Comparison of ENCODE assay signal across 9 cellular contexts in the genomic region with DNA sequence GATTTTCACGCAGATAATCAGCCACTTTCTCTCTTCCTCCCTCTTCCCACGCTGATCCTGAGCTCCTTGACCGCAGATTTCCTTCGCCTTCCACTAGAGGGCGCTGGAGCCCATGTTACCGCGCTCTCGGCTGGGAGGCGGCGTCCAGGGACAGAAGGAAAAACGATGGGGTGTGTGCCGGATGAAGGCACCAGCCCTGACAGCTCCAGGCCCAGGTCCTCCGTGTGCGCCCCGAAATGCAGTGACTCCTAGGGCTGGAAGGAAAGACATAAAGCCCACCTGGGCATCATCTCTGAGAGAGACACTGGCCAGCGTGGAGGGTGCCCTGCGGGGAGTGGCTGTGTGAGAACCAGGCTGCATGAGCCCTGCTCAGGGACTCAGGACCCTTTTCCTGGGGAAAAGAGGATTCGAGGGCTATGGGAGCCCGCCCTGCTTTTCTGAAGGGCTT. TPM values are rescaled to one million over a fixed set of nuclear protein-coding genes. Genes with fewer than 3 reads are reported as not detected.
DNase-seq lines count a peak whose midpoint lies in the region; ATAC-seq and TF ChIP-seq lines count a peak whose summit lies in the region.
"Had no signal": no experiment of that assay in that cellular context is flagged by ENCODE, and none has a peak within 500 bp of the region (broad histone marks: within the 10 kb centered on the region; RNA-seq: fewer than 3 reads in every experiment).

No MANE protein-coding gene starts in this region.

- WGBS in adrenal gland, 4 donors = 10 to 13% (median 12%) methylated on average over 15 to 19 of the region's 19 CpGs
- WGBS in psoas muscle, 3 donors = 6 to 7% (median 6%) methylated on average over 19 of the region's 19 CpGs

- H3K4me1 ChIP-seq in RWPE2 (ENCODE audit: insufficient read depth, poor library complexity, severe bottlenecking) (no peaks in the 10 kb centered on the region), adrenal gland (replicated peaks in 1 of 2) (no peaks in the 10 kb centered on the region), left ventricle myocardium inferior (peaks cover 7% of the 10 kb centered on the region), psoas muscle (no peaks in the 10 kb centered on the region)

- H3K9me3 ChIP-seq in RWPE2 (ENCODE audit: severe bottlenecking) = no peaks in the 10 kb centered on the region
- no peaks in the 10 kb centered on the region for H3K9me3 ChIP-seq in adrenal gland (replicated peaks in 1 of 3)
- H3K9me3 ChIP-seq in left ventricle myocardium inferior (replicated peaks) = no peaks in the 10 kb centered on the region
- H3K9me3 ChIP-seq in psoas muscle = no peaks in the 10 kb centered on the region

- DNase-seq in Caki2 (ENCODE audit: low read depth) (peak; percentile 58), LNCaP clone FGC (ENCODE audit: low read depth) (no peak), RWPE2 (ENCODE audit: low spot score) (no peak), adrenal gland (peak; percentile 55 to 81 (median 62)), left ventricle myocardium inferior (peak; percentile 55), psoas muscle (peak; percentile 62 to 79), GF-D8 (lab: John Stamatoyannopoulos, UW) (no peak)
- DNase-seq: activated B cell treated with CpG ODN at 0.5 μM for 24 hours had no signal

- H3K27me3 ChIP-seq in RWPE2 (ENCODE audit: insufficient read depth, poor library complexity, severe bottlenecking) (peaks cover 11% of the 10 kb centered on the region), adrenal gland (peaks cover 5% of the 10 kb centered on the region), left ventricle myocardium inferior (ENCODE audit: low read depth) (peaks cover 10% of the 10 kb centered on the region), psoas muscle (ENCODE audit: insufficient read depth in 3 of 3, low read length in 2 of 3) (peaks cover 0 to 4% (median 0%) of the 10 kb centered on the region in 3 donors)

- TF ChIP-seq CTCF in LNCaP clone FGC (IDR thresholded peaks at IDR 0.05; ENCODE audit: control insufficient read depth, extremely low read depth, insufficient read depth) = peak; percentile 99
- TF ChIP-seq CTCF in RWPE2 (IDR thresholded peaks at IDR 0.05; ENCODE audit: poor library complexity, severe bottlenecking) = peak; percentile 89
- peak; percentile 69 to 90 (median 84) for TF ChIP-seq CTCF in adrenal gland (IDR thresholded peaks at IDR 0.05)
- TF ChIP-seq CTCF in left ventricle myocardium inferior (IDR thresholded peaks at IDR 0.05; ENCODE audit: borderline replicate concordance) = peak; percentile 90
- peak; percentile 92 for TF ChIP-seq CTCF in psoas muscle (IDR thresholded peaks at IDR 0.05)

- H3K4me3 ChIP-seq in LNCaP clone FGC (ENCODE audit: low read depth, low read length) = no peak overlapping the region
- no peak overlapping the region for H3K4me3 ChIP-seq in RWPE2 (ENCODE audit: severe bottlenecking)
- no peak overlapping the region for H3K4me3 ChIP-seq in adrenal gland
- H3K4me3 ChIP-seq in left ventricle myocardium inferior = no peak overlapping the region
- no peak overlapping the region for H3K4me3 ChIP-seq in psoas muscle

- H3K27ac ChIP-seq in RWPE2 (ENCODE audit: poor library complexity, severe bottlenecking) (no peak overlapping the region), adrenal gland (no peak overlapping the region), left ventricle myocardium inferior (replicated peaks) (no peak overlapping the region), psoas muscle (no peak overlapping the region)

- peak; percentile 75 for ATAC-seq in GM21526 (IDR thresholded peaks at IDR 0.05; ENCODE audit: low FRiP score, unreplicated experiment)
- ATAC-seq in RWPE2 (ENCODE audit: low read depth) = peak; percentile 87
- ATAC-seq in psoas muscle = peak; percentile 79 to 94 (median 84)

- H3K36me3 ChIP-seq in RWPE2 (ENCODE audit: low read depth) = no peaks in the 10 kb centered on the region
- H3K36me3 ChIP-seq in adrenal gland (replicated peaks in 1 of 2) = no peaks in the 10 kb centered on the region
- no peaks in the 10 kb centered on the region for H3K36me3 ChIP-seq in left ventricle myocardium inferior
- H3K36me3 ChIP-seq in psoas muscle (ENCODE audit: insufficient read depth in 1 of 2, low read depth in 1 of 2) = no peaks in the 10 kb centered on the region

- in situ Hi-C loops in Caki2 (cut with HindIII; ENCODE audit: low pct_unique_long_range_greater_than_20kb, low sequenced_read_pairs) = no loop called here

- intact Hi-C loops in adrenal gland (cut with DNase I) = loop anchor here in 1 of 2 donors (10.0 kb wide), 1 partner anchor 163 kb away; no protein-coding TSS in a partner anchor
- intact Hi-C loops in left ventricle myocardium inferior (cut with micrococcal nuclease) = no loop called here
- intact Hi-C loops in psoas muscle (cut with DNase I) = loop anchor here in 1 of 2 donors (10.0 kb wide), 2 partner anchors 1073 to 1883 kb away; no protein-coding TSS in a partner anchor

- TF ChIP-seq POLR2A in adrenal gland (IDR thresholded peaks at IDR 0.05) = no peak

RNA-seq across cellular contexts. Expression of a gene that starts 44.9 kb away (rescaled TPM):
- total RNA-seq in Caki2 (2014; rRNA removed; shearing (Covaris generic); ENCODE audit: low replicate concordance) = 0.20 and 4.5 TPM in 2 replicates
- total RNA-seq in adrenal gland (1 to 10 TPM in 1 of 8 donors, under 1 TPM in 6, not detected in 1; 0.14 to 1.0 (median 0.50) TPM), left ventricle myocardium inferior (91.7 TPM), psoas muscle (10 to 100 TPM in 2 of 4 donors, 1 to 10 TPM in 2; 3.5 to 55.7 (median 15.0) TPM)
- polyA plus RNA-seq in adrenal gland (under 1 TPM; 0.29 to 0.44 (median 0.32) TPM), psoas muscle (1 to 10 TPM; 1.4 to 3.9 (median 2.4) TPM)

Comparison
In these comparisons a context has a peak if more than half of its experiments do, and no peak if none do; other contexts are left out.
1. DNase-seq: peak in Caki2 (single experiment), adrenal gland (7 of 7), left ventricle myocardium inferior (single experiment) and psoas muscle (2 of 2); none in LNCaP clone FGC (single experiment), RWPE2 (single experiment) and GF-D8 (single experiment).
2. Peak in every context shown above with its lines, with median percentiles within 50 percentile points of each other: ATAC-seq and CTCF ChIP-seq.